In the genomic region with DNA sequence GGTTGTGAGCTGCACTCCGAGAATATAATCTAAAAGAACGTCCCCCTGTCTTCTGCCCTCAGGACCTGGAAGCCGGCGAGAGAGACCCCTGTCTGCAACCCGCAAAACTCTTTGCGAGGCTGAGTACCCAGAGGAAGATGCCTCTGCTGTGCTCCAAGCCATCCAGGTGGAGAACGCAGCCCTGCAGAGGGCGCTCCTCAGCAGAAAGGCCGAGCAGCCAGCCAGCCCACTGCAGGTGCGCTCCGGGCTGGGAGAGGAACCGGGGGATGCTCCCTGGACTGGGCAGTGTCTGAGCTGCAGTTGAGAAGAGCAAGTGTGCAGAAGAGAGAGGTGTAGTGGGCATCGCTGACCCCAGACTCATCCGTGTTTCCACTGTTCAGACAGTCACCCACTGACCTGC, we compare ENCODE assay signal across 1 cellular context.
TF ChIP-seq lines count a peak whose summit lies in the region.

No MANE protein-coding gene starts in this region.

TF ChIP-seq in H1, 55 proteins besides CTCF, POLR2A, EP300 and RAD21:
- TF ChIP-seq TCF12 (IDR thresholded peaks at IDR 0.05; ENCODE audit: low read depth, low read length) (0 out of 2 replicates have a peak, but pooled peaks have one; percentile 53), SIX5 (IDR thresholded peaks at IDR 0.05; ENCODE audit: low read depth, low read length) (no peak), BCL11A (IDR thresholded peaks at IDR 0.05; ENCODE audit: low read depth in 2 of 2, low read length in 2 of 2) (no peak), KDM5A (IDR thresholded peaks at IDR 0.05; ENCODE audit: low read length) (no peak), GABPA (IDR thresholded peaks at IDR 0.05; ENCODE audit: borderline replicate concordance, insufficient read depth, low read length) (peak; percentile 77; the same call in 1 of the 2 replicates), EZH2 (IDR thresholded peaks at IDR 0.05; ENCODE audit: low read depth, low read length, severe bottlenecking) (no peak), ASH2L (IDR thresholded peaks at IDR 0.05; ENCODE audit: low read length) (no peak), SP4 (IDR thresholded peaks at IDR 0.05; ENCODE audit: low read length) (no peak), MAX (IDR thresholded peaks at IDR 0.05) (no peak), RNF2 (IDR thresholded peaks at IDR 0.05; ENCODE audit: borderline replicate concordance, low read depth, low read length, missing control alignments, poor library complexity, severe bottlenecking) (no peak), YY1 (IDR thresholded peaks at IDR 0.05; ENCODE audit: low read depth, low read length) (0 out of 2 replicates have a peak, but pooled peaks have one; percentile 9), EGR1 (IDR thresholded peaks at IDR 0.05; ENCODE audit: borderline replicate concordance, low read depth, low read length) (no peak), FOSL1 (IDR thresholded peaks at IDR 0.05; ENCODE audit: insufficient read depth, low read depth, low read length) (no peak), NRF1 (IDR thresholded peaks at IDR 0.05; ENCODE audit: low read depth, low read length) (no peak), ZNF274 (IDR thresholded peaks at IDR 0.05; ENCODE audit: borderline replicate concordance, extremely low read depth, low read length) (no peak), CEBPB (IDR thresholded peaks at IDR 0.05; ENCODE audit: low read depth, low read length) (no peak), CREB1 (IDR thresholded peaks at IDR 0.05) (0 out of 2 replicates have a peak, but pooled peaks have one; percentile 25), SIN3A (conservative IDR thresholded peaks at IDR 0.05 in 1 of 2, IDR thresholded peaks at IDR 0.05 in 1 of 2; ENCODE audit: low read depth in 1 of 2, low read length in 2 of 2) (no peak), NANOG (IDR thresholded peaks at IDR 0.05; ENCODE audit: insufficient read depth, low read depth, low read length, poor library complexity, severe bottlenecking) (peak; percentile 7), SIRT6 (IDR thresholded peaks at IDR 0.05; ENCODE audit: low read length) (no peak), TEAD4 (IDR thresholded peaks at IDR 0.05; ENCODE audit: low read depth, low read length) (0 out of 2 replicates have a peak, but pooled peaks have one; percentile 20), SRF (IDR thresholded peaks at IDR 0.05; ENCODE audit: low read depth, low read length) (no peak)
- TF ChIP-seq, protein P1, sequence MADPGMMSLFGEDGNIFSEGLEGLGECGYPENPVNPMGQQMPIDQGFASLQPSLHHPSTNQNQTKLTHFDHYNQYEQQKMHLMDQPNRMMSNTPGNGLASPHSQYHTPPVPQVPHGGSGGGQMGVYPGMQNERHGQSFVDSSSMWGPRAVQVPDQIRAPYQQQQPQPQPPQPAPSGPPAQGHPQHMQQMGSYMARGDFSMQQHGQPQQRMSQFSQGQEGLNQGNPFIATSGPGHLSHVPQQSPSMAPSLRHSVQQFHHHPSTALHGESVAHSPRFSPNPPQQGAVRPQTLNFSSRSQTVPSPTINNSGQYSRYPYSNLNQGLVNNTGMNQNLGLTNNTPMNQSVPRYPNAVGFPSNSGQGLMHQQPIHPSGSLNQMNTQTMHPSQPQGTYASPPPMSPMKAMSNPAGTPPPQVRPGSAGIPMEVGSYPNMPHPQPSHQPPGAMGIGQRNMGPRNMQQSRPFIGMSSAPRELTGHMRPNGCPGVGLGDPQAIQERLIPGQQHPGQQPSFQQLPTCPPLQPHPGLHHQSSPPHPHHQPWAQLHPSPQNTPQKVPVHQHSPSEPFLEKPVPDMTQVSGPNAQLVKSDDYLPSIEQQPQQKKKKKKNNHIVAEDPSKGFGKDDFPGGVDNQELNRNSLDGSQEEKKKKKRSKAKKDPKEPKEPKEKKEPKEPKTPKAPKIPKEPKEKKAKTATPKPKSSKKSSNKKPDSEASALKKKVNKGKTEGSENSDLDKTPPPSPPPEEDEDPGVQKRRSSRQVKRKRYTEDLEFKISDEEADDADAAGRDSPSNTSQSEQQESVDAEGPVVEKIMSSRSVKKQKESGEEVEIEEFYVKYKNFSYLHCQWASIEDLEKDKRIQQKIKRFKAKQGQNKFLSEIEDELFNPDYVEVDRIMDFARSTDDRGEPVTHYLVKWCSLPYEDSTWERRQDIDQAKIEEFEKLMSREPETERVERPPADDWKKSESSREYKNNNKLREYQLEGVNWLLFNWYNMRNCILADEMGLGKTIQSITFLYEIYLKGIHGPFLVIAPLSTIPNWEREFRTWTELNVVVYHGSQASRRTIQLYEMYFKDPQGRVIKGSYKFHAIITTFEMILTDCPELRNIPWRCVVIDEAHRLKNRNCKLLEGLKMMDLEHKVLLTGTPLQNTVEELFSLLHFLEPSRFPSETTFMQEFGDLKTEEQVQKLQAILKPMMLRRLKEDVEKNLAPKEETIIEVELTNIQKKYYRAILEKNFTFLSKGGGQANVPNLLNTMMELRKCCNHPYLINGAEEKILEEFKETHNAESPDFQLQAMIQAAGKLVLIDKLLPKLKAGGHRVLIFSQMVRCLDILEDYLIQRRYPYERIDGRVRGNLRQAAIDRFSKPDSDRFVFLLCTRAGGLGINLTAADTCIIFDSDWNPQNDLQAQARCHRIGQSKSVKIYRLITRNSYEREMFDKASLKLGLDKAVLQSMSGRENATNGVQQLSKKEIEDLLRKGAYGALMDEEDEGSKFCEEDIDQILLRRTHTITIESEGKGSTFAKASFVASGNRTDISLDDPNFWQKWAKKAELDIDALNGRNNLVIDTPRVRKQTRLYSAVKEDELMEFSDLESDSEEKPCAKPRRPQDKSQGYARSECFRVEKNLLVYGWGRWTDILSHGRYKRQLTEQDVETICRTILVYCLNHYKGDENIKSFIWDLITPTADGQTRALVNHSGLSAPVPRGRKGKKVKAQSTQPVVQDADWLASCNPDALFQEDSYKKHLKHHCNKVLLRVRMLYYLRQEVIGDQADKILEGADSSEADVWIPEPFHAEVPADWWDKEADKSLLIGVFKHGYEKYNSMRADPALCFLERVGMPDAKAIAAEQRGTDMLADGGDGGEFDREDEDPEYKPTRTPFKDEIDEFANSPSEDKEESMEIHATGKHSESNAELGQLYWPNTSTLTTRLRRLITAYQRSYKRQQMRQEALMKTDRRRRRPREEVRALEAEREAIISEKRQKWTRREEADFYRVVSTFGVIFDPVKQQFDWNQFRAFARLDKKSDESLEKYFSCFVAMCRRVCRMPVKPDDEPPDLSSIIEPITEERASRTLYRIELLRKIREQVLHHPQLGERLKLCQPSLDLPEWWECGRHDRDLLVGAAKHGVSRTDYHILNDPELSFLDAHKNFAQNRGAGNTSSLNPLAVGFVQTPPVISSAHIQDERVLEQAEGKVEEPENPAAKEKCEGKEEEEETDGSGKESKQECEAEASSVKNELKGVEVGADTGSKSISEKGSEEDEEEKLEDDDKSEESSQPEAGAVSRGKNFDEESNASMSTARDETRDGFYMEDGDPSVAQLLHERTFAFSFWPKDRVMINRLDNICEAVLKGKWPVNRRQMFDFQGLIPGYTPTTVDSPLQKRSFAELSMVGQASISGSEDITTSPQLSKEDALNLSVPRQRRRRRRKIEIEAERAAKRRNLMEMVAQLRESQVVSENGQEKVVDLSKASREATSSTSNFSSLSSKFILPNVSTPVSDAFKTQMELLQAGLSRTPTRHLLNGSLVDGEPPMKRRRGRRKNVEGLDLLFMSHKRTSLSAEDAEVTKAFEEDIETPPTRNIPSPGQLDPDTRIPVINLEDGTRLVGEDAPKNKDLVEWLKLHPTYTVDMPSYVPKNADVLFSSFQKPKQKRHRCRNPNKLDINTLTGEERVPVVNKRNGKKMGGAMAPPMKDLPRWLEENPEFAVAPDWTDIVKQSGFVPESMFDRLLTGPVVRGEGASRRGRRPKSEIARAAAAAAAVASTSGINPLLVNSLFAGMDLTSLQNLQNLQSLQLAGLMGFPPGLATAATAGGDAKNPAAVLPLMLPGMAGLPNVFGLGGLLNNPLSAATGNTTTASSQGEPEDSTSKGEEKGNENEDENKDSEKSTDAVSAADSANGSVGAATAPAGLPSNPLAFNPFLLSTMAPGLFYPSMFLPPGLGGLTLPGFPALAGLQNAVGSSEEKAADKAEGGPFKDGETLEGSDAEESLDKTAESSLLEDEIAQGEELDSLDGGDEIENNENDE (IDR thresholded peaks at IDR 0.05; ENCODE audit: insufficient replicate concordance, low read length) = no peak
